Comparison of ENCODE assay signal across 8 cellular contexts in genomic region chr2:24920813-24921441, GRCh38. TPM values are rescaled to one million over a fixed set of nuclear protein-coding genes. Genes with fewer than 3 reads are reported as not detected.
A peak's percentile ranks its signal among the peaks of the same experiment; 100 is the strongest.
DNase-seq lines count a peak whose midpoint lies in the region; ATAC-seq and TF ChIP-seq lines count a peak whose summit lies in the region.

No MANE protein-coding gene starts in this region.

- peak overlapping the region; percentile 66 for H3K4me3 ChIP-seq in iPS-20b (ENCODE audit: low read length)

- peak overlapping the region; percentile 58 for H3K4me3 Mint-ChIP-seq in activated CD8-positive, alpha-beta T cell treated with anti-CD3 and anti-CD28 coated beads for 36 hours
- peak overlapping the region; percentile 64 to 76 for H3K4me3 Mint-ChIP-seq in stimulated activated naive CD8-positive, alpha-beta T cell treated with anti-CD3 and anti-CD28 coated beads, Interleukin-15, amount 100 ng/mL, for 72 hours

- H3K9ac ChIP-seq in iPS-20b (ENCODE audit: low read depth, low read length), result no peak overlapping the region

- CTCF ChIA-PET in activated CD8-positive, alpha-beta T cell treated with anti-CD3 and anti-CD28 coated beads for 36 hours (lab: Charles Lee), result interaction anchor here (1.1 kb wide), 1 partner anchor 512 kb away, joined by 3 read pairs; no protein-coding TSS in a partner anchor

- H3K4me1 Mint-ChIP-seq in activated CD8-positive, alpha-beta T cell treated with anti-CD3 and anti-CD28 coated beads for 36 hours (ENCODE audit: low read depth), result peaks cover 33% of the 10 kb centered on the region
- H3K4me1 Mint-ChIP-seq in stimulated activated naive CD8-positive, alpha-beta T cell treated with anti-CD3 and anti-CD28 coated beads, Interleukin-15, amount 100 ng/mL, for 72 hours, result peaks cover 43% of the 10 kb centered on the region

- peaks cover 16% of the 10 kb centered on the region for H3K27me3 ChIP-seq in iPS-20b (ENCODE audit: insufficient read depth, low read length)

- H3K9me3 Mint-ChIP-seq in activated CD8-positive, alpha-beta T cell treated with anti-CD3 and anti-CD28 coated beads for 36 hours, result no peaks in the 10 kb centered on the region
- no peaks in the 10 kb centered on the region for H3K9me3 Mint-ChIP-seq in stimulated activated naive CD8-positive, alpha-beta T cell treated with anti-CD3 and anti-CD28 coated beads, Interleukin-15, amount 100 ng/mL, for 72 hours

- H3K36me3 Mint-ChIP-seq in activated CD8-positive, alpha-beta T cell treated with anti-CD3 and anti-CD28 coated beads for 36 hours (ENCODE audit: low read depth), result peaks cover 20% of the 10 kb centered on the region

- 0 out of 2 replicates have a peak, but pooled peaks cover 3% of the 10 kb centered on the region for H3K4me1 ChIP-seq in iPS-20b (ENCODE audit: insufficient read depth, low read length)

- POLR2A ChIA-PET in activated CD8-positive, alpha-beta T cell treated with anti-CD3 and anti-CD28 coated beads for 36 hours (lab: Charles Lee), result interaction anchor here (1.4 kb wide), 1 partner anchor 24 kb away, joined by 4 read pairs; no protein-coding TSS in a partner anchor

- DNase-seq in NCI-H1105 treated with DMSO at 0.1 percent for 48 hours (lab: John Stamatoyannopoulos, UW), result peak; percentile 8
- DNase-seq in NCI-H1105 (lab: John Stamatoyannopoulos, UW), result no peak
- peak; percentile 38 for DNase-seq in activated CD8-positive, alpha-beta T cell treated with anti-CD3 and anti-CD28 coated beads for 36 hours
- no peak for DNase-seq in stimulated activated naive CD8-positive, alpha-beta T cell treated with anti-CD3 and anti-CD28 coated beads, Interleukin-15, amount 100 ng/mL, for 72 hours
- DNase-seq in hippocampal formation (lab: John Stamatoyannopoulos, UW), result no peak

- intact Hi-C loops in activated CD8-positive, alpha-beta T cell treated with anti-CD3 and anti-CD28 coated beads for 36 hours (cut with micrococcal nuclease), result no loop called here

- H3K27ac ChIP-seq in KOPT-K1 (ENCODE audit: low read depth, low read length, poor library complexity, severe bottlenecking) (peak overlapping the region; percentile 22), iPS-20b (ENCODE audit: low read length) (no peak overlapping the region)

- H3K36me3 ChIP-seq in KOPT-K1 (ENCODE audit: insufficient read depth, low read length) (peaks cover 19% of the 10 kb centered on the region; the same call in 1 of the 2 replicates), iPS-20b (ENCODE audit: insufficient read depth, low read depth, low read length) (peaks cover 4% of the 10 kb centered on the region; the same call in 1 of the 2 replicates)

- no peak overlapping the region for H3K27ac Mint-ChIP-seq in activated CD8-positive, alpha-beta T cell treated with anti-CD3 and anti-CD28 coated beads for 36 hours
- H3K27ac Mint-ChIP-seq in stimulated activated naive CD8-positive, alpha-beta T cell treated with anti-CD3 and anti-CD28 coated beads, Interleukin-15, amount 100 ng/mL, for 72 hours, result peak overlapping the region in 1 of 2 donors; percentile 30

- H3K27me3 Mint-ChIP-seq in activated CD8-positive, alpha-beta T cell treated with anti-CD3 and anti-CD28 coated beads for 36 hours, result no peaks in the 10 kb centered on the region
- H3K27me3 Mint-ChIP-seq in stimulated activated naive CD8-positive, alpha-beta T cell treated with anti-CD3 and anti-CD28 coated beads, Interleukin-15, amount 100 ng/mL, for 72 hours, result peaks cover 7% of the 10 kb centered on the region

- H3K9me3 ChIP-seq in KOPT-K1 (ENCODE audit: insufficient read depth, low read length, poor library complexity, severe bottlenecking), result no peaks in the 10 kb centered on the region
- no peaks in the 10 kb centered on the region for H3K9me3 ChIP-seq in iPS-20b (ENCODE audit: insufficient read depth, low read depth, low read length)

- peak; percentile 50 for TF ChIP-seq CTCF in activated CD8-positive, alpha-beta T cell treated with anti-CD3 and anti-CD28 coated beads for 36 hours (IDR thresholded peaks at IDR 0.05)

- ATAC-seq in activated CD8-positive, alpha-beta T cell treated with anti-CD3 and anti-CD28 coated beads for 36 hours, result no peak
- ATAC-seq in stimulated activated naive CD8-positive, alpha-beta T cell treated with anti-CD3 and anti-CD28 coated beads, Interleukin-15, amount 100 ng/mL, for 72 hours, result no peak
- no peak for ATAC-seq in HG02798 (IDR thresholded peaks at IDR 0.05; ENCODE audit: poor library complexity, unreplicated experiment)

RNA-seq across cellular contexts. Expression of gene ADCY3, which starts 0.9 kb away (rescaled TPM):
- total RNA-seq in activated CD8-positive, alpha-beta T cell treated with anti-CD3 and anti-CD28 coated beads for 36 hours, result 10 to 100 TPM; 46.3 to 47.9 TPM

RNA-seq across cellular contexts. Expression of gene DNAJC27, which starts 50.8 kb away (rescaled TPM):
- total RNA-seq in activated CD8-positive, alpha-beta T cell treated with anti-CD3 and anti-CD28 coated beads for 36 hours, result 1 to 10 TPM; 5.2 to 6.6 TPM

Comparison
In these comparisons a context has a peak if more than half of its experiments do, and no peak if none do; other contexts are left out.
1. DNase-seq: peak in NCI-H1105 treated with DMSO at 0.1 percent for 48 hours (single experiment) and activated CD8-positive, alpha-beta T cell treated with anti-CD3 and anti-CD28 coated beads for 36 hours (single experiment); none in NCI-H1105 (single experiment), stimulated activated naive CD8-positive, alpha-beta T cell treated with anti-CD3 and anti-CD28 coated beads, Interleukin-15, amount 100 ng/mL, for 72 hours (0 of 2) and hippocampal formation (0 of 2).